1 cellular context compared by ENCODE assay signal in genomic region chr17:16456770-16457316, GRCh38.
A peak's percentile ranks its signal among the peaks of the same experiment; 100 is the strongest.
TF ChIP-seq lines count a peak whose summit lies in the region.

No MANE protein-coding gene starts in this region.

TF ChIP-seq in HepG2, 621 proteins besides CTCF, POLR2A, EP300 and RAD21:
- TF ChIP-seq KLF15 (CRISPR knock-in tag; IDR thresholded peaks at IDR 0.05; ENCODE audit: borderline replicate concordance) (no peak), STAG1 (CRISPR knock-in tag; IDR thresholded peaks at IDR 0.05) (peak; percentile 23)
